ENCODE assay signal across 8 cellular contexts in the genomic region with DNA sequence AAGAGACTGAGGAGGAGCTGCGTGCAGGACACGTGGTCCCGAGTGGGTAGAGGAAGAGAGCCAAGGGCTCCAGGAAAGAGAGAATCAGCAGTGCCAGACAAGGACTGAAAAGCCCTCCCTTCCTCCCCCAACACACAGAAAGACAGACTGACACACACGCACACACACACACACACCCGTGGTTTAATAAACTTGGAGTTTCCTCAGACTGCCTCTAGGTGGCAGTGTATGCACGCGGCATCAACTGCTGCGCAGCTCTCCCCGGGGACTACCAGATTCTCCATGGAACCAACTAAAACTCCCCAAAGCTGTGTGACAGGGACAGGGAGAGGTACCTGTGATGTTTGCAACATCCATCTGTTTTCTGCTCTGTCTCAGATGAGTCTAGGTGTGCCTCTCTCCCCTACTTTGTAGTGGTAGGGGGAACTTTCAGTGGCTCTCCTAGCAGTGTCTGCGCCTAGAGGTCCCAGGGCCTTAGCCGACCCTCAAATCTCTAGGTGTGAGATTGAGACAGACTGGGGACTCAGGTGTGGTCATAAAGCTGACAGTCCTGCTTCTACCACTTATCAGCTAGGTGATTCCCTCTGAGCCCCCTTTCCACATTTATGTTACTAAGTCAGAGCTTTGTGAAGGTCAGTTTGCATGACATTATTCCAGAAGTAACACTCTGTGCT. TPM values are rescaled to one million over a fixed set of nuclear protein-coding genes. Genes with fewer than 3 reads are reported as not detected.
DNase-seq lines count a peak whose midpoint lies in the region; ATAC-seq and TF ChIP-seq lines count a peak whose summit lies in the region.

No MANE protein-coding gene starts in this region.

- no peaks in the 10 kb centered on the region for H3K9me3 Mint-ChIP-seq in activated CD4-positive, alpha-beta memory T cell treated with anti-CD3 and anti-CD28 coated beads, Interleukin-2, amount 10 ng/mL, durations not matched to agents 7 days and 5 days
- no peaks in the 10 kb centered on the region for H3K9me3 Mint-ChIP-seq in naive thymus-derived CD8-positive, alpha-beta T cell

- no peaks in the 10 kb centered on the region for H3K36me3 Mint-ChIP-seq in activated CD4-positive, alpha-beta memory T cell treated with anti-CD3 and anti-CD28 coated beads, Interleukin-2, amount 10 ng/mL, durations not matched to agents 7 days and 5 days (ENCODE audit: low read depth)
- no peaks in the 10 kb centered on the region for H3K36me3 Mint-ChIP-seq in naive thymus-derived CD8-positive, alpha-beta T cell

- peaks cover 42% of the 10 kb centered on the region for H3K4me1 Mint-ChIP-seq in activated CD4-positive, alpha-beta memory T cell treated with anti-CD3 and anti-CD28 coated beads, Interleukin-2, amount 10 ng/mL, durations not matched to agents 7 days and 5 days
- H3K4me1 Mint-ChIP-seq in naive thymus-derived CD8-positive, alpha-beta T cell, result peaks cover 31 to 64% (median 56%) of the 10 kb centered on the region in 4 donors

- no peaks in the 10 kb centered on the region for H3K36me3 ChIP-seq in BLaER1 treated with 17β-estradiol and CSF1 and Interleukin-3, amounts not matched to agents 10 nM and 100 nM
- H3K36me3 ChIP-seq in tibial artery, result no peaks in the 10 kb centered on the region

- H3K4me1 ChIP-seq in BLaER1 treated with 17β-estradiol and CSF1 and Interleukin-3, amounts not matched to agents 10 nM and 100 nM, result peaks cover 40 to 74% (median 59%) of the 10 kb centered on the region in 10 experiments
- no peaks in the 10 kb centered on the region for H3K4me1 ChIP-seq in tibial artery

- ATAC-seq in GM18870 (IDR thresholded peaks at IDR 0.05; ENCODE audit: unreplicated experiment) (peak; percentile 79), HG03060 (IDR thresholded peaks at IDR 0.05; ENCODE audit: low read depth, unreplicated experiment) (peak; percentile 71)
- ATAC-seq in naive thymus-derived CD8-positive, alpha-beta T cell, result peak; percentile 84 to 89

- no peaks in the 10 kb centered on the region for H3K27me3 Mint-ChIP-seq in activated CD4-positive, alpha-beta memory T cell treated with anti-CD3 and anti-CD28 coated beads, Interleukin-2, amount 10 ng/mL, durations not matched to agents 7 days and 5 days
- no peaks in the 10 kb centered on the region for H3K27me3 Mint-ChIP-seq in naive thymus-derived CD8-positive, alpha-beta T cell

- peak overlapping the region in 6 of 11 experiments; percentile 2 to 46 (median 22); a peak in 4 of 22 replicates for H3K27ac ChIP-seq in BLaER1 treated with 17β-estradiol and CSF1 and Interleukin-3, amounts not matched to agents 10 nM and 100 nM
- H3K27ac ChIP-seq in tibial artery, result no peak overlapping the region

- CTCF ChIA-PET in activated CD4-positive, alpha-beta memory T cell treated with anti-CD3 and anti-CD28 coated beads, Interleukin-2, amount 10 ng/mL, durations not matched to agents 7 days and 5 days (lab: Charles Lee), result interaction anchor here (0.7 to 14.5 kb wide), 33 partner anchors 8 to 272 kb away, joined by 3 to 318 read pairs (median 6); no protein-coding TSS in a partner anchor

- intact Hi-C loops in tibial artery (cut with DNase I; ENCODE audit: low total_unique reads), result loop anchor here (2.0 to 10.0 kb wide), 2 partner anchors 60 to 210 kb away; no protein-coding TSS in a partner anchor

- POLR2A ChIA-PET in activated CD4-positive, alpha-beta memory T cell treated with anti-CD3 and anti-CD28 coated beads, Interleukin-2, amount 10 ng/mL, durations not matched to agents 7 days and 5 days (lab: Charles Lee), result interaction anchor here (0.8 to 2.3 kb wide), 13 partner anchors 12 to 71 kb away, joined by 3 to 22 read pairs (median 5); no protein-coding TSS in a partner anchor
- POLR2A ChIA-PET in naive thymus-derived CD8-positive, alpha-beta T cell (lab: Charles Lee), result interaction anchor here (0.8 to 37.5 kb wide), 19 partner anchors 8 to 86 kb away, joined by 3 to 914 read pairs (median 5); a partner anchor contains a TSS

- H3K27ac Mint-ChIP-seq in activated CD4-positive, alpha-beta memory T cell treated with anti-CD3 and anti-CD28 coated beads, Interleukin-2, amount 10 ng/mL, durations not matched to agents 7 days and 5 days, result no peak overlapping the region
- peak overlapping the region; percentile 1 to 96 (median 82) for H3K27ac Mint-ChIP-seq in naive thymus-derived CD8-positive, alpha-beta T cell

- peak overlapping the region; percentile 3 to 37 (median 28); a peak in 8 of 22 replicates for H3K9ac ChIP-seq in BLaER1 treated with 17β-estradiol and CSF1 and Interleukin-3, amounts not matched to agents 10 nM and 100 nM

- no peaks in the 10 kb centered on the region for H3K9me3 ChIP-seq in BLaER1 treated with 17β-estradiol and CSF1 and Interleukin-3, amounts not matched to agents 10 nM and 100 nM (replicated peaks in 1 of 11)
- no peaks in the 10 kb centered on the region for H3K9me3 ChIP-seq in tibial artery

- peak overlapping the region; percentile 46 to 79 (median 64) for H3K4me2 ChIP-seq in BLaER1 treated with 17β-estradiol and CSF1 and Interleukin-3, amounts not matched to agents 10 nM and 100 nM

- peak; percentile 95 to 97 for TF ChIP-seq CTCF in tibial artery (IDR thresholded peaks at IDR 0.05)

- H3K27me3 ChIP-seq in BLaER1 treated with 17β-estradiol and CSF1 and Interleukin-3, amounts not matched to agents 10 nM and 100 nM, result no peaks in the 10 kb centered on the region
- H3K27me3 ChIP-seq in tibial artery, result no peaks in the 10 kb centered on the region

- no peaks in the 10 kb centered on the region for H4K20me1 ChIP-seq in BLaER1 treated with 17β-estradiol and CSF1 and Interleukin-3, amounts not matched to agents 10 nM and 100 nM

- H3K4me3 Mint-ChIP-seq in activated CD4-positive, alpha-beta memory T cell treated with anti-CD3 and anti-CD28 coated beads, Interleukin-2, amount 10 ng/mL, durations not matched to agents 7 days and 5 days, result no peak overlapping the region
- peak overlapping the region in 9 of 10 donors; percentile 8 to 83 (median 49) for H3K4me3 Mint-ChIP-seq in naive thymus-derived CD8-positive, alpha-beta T cell

- H3K4me3 ChIP-seq in BLaER1 treated with 17β-estradiol and CSF1 and Interleukin-3, amounts not matched to agents 10 nM and 100 nM, result no peak overlapping the region
- no peak overlapping the region for H3K4me3 ChIP-seq in tibial artery

- peak; percentile 29 for DNase-seq in NCI-H524 treated with DMSO at 0.1 percent for 48 hours (lab: John Stamatoyannopoulos, UW)
- peak; percentile 79 for DNase-seq in activated CD4-positive, alpha-beta memory T cell treated with anti-CD3 and anti-CD28 coated beads, Interleukin-2, amount 10 ng/mL, durations not matched to agents 7 days and 5 days
- peak; percentile 58 for DNase-seq in epidermal melanocyte (ENCODE audit: insufficient read length, low spot score)
- peak in 9 of 10 donors; percentile 38 to 86 (median 74) for DNase-seq in naive thymus-derived CD8-positive, alpha-beta T cell
- peak; percentile 73 to 82 for DNase-seq in tibial artery

RNA-seq across cellular contexts. Expression of a gene that starts 9.3 kb away (rescaled TPM):
- 100 to 1,000 TPM; 130 to 136 TPM for total RNA-seq in activated CD4-positive, alpha-beta memory T cell treated with anti-CD3 and anti-CD28 coated beads, Interleukin-2, amount 10 ng/mL, durations not matched to agents 7 days and 5 days
- 100 to 1,000 TPM; 163 to 165 TPM for total RNA-seq in naive thymus-derived CD8-positive, alpha-beta T cell
- 100 to 1,000 TPM; 152 to 293 (median 155) TPM for polyA plus RNA-seq in naive thymus-derived CD8-positive, alpha-beta T cell

RNA-seq across cellular contexts. Expression of a gene that starts 36.4 kb away (rescaled TPM):
- total RNA-seq in activated CD4-positive, alpha-beta memory T cell treated with anti-CD3 and anti-CD28 coated beads, Interleukin-2, amount 10 ng/mL, durations not matched to agents 7 days and 5 days, result 1 to 10 TPM; 4.5 to 5.2 TPM
- total RNA-seq in naive thymus-derived CD8-positive, alpha-beta T cell, result 10 to 100 TPM; 10.2 to 11.6 TPM
- 10 to 100 TPM; 13.8 to 21.3 (median 16.1) TPM for polyA plus RNA-seq in naive thymus-derived CD8-positive, alpha-beta T cell

Comparison
In these comparisons a context has a peak if more than half of its experiments do, and no peak if none do; other contexts are left out.
1. H3K27ac ChIP-seq: peak in BLaER1 treated with 17β-estradiol and CSF1 and Interleukin-3, amounts not matched to agents 10 nM and 100 nM (6 of 11); none in tibial artery (0 of 2).
2. DNase-seq: peak in every context shown above with its lines; median percentile 79 in activated CD4-positive, alpha-beta memory T cell treated with anti-CD3 and anti-CD28 coated beads, Interleukin-2, amount 10 ng/mL, durations not matched to agents 7 days and 5 days; 78 in tibial artery; 74 in naive thymus-derived CD8-positive, alpha-beta T cell; 58 in epidermal melanocyte; 29 in NCI-H524 treated with DMSO at 0.1 percent for 48 hours.
3. Peak in every context shown above with its lines, with median percentiles within 50 percentile points of each other: ATAC-seq.